In genomic region chr9:2674141-2674824, GRCh38 we compare ENCODE assay signal across 30 cellular contexts. TPM values are rescaled to one million over a fixed set of nuclear protein-coding genes. Genes with fewer than 3 reads are reported as not detected.
"Had no signal": no experiment of that assay in that cellular context is flagged by ENCODE, and none has a peak within 500 bp of the region (broad histone marks: within the 10 kb centered on the region; RNA-seq: fewer than 3 reads in every experiment).

No MANE protein-coding gene starts in this region.

- DNase-seq: activated CD8-positive, alpha-beta memory T cell treated with anti-CD3 and anti-CD28 coated beads, Interleukin-2, amount 10 ng/mL, durations not matched to agents 7 days and 5 days; activated CD8-positive, alpha-beta T cell treated with anti-CD3 and anti-CD28 coated beads, Interleukin-2, amount 10 ng/mL, durations not matched to agents 7 days and 5 days; activated effector memory CD4-positive, alpha-beta T cell treated with Interleukin-2 at 50 U/mL for 16 hours; activated naive CD4-positive, alpha-beta T cell treated with Interleukin-2 at 50 U/mL for 16 hours; activated T-cell treated with anti-CD3 and anti-CD28 coated beads for 4 hours; adrenal gland; aorta; body of pancreas; colonic mucosa; dorsolateral prefrontal cortex; effector memory CD4-positive, alpha-beta T cell; erythroblast; foreskin keratinocyte; heart right ventricle; kidney glomerular epithelial cell; left lung; lower lobe of right lung; mesendoderm; retina; sigmoid colon; stimulated activated CD4-positive, alpha-beta T cell treated with anti-CD3 and anti-CD28 coated beads, Interleukin-15, amount 100 ng/mL, for 24 hours; stimulated activated CD4-positive, alpha-beta T cell treated with anti-CD3 and anti-CD28 coated beads, Interleukin-2, amount 100 ng/mL, for 24 hours; stimulated activated naive CD4-positive, alpha-beta T cell; T-helper 2 cell; tibial artery; upper lobe of right lung had no signal

- H3K9me3 ChIP-seq: adrenal gland, body of pancreas, colonic mucosa, heart right ventricle, left lung, lower lobe of right lung, neutrophil, prostate gland, sigmoid colon, suprapubic skin, tibial artery, upper lobe of right lung had no signal

- H3K27me3 ChIP-seq: adrenal gland, body of pancreas, colonic mucosa, dorsolateral prefrontal cortex, foreskin keratinocyte, heart right ventricle, left lung, neutrophil, sigmoid colon, suprapubic skin, tibial artery, upper lobe of right lung had no signal

- H3K27ac ChIP-seq: adrenal gland, body of pancreas, colonic mucosa, dorsolateral prefrontal cortex, foreskin keratinocyte, left lung, lower lobe of right lung, neutrophil, prostate gland, sigmoid colon, suprapubic skin, tibial artery, upper lobe of right lung had no signal

- H3K4me3 ChIP-seq: adrenal gland, body of pancreas, colonic mucosa, dorsolateral prefrontal cortex, heart right ventricle, left lung, lower lobe of right lung, prostate gland, sigmoid colon, suprapubic skin, tibial artery, upper lobe of right lung had no signal

- ATAC-seq: activated CD8-positive, alpha-beta memory T cell treated with anti-CD3 and anti-CD28 coated beads, Interleukin-2, amount 10 ng/mL, durations not matched to agents 7 days and 5 days; activated CD8-positive, alpha-beta T cell treated with anti-CD3 and anti-CD28 coated beads, Interleukin-2, amount 10 ng/mL, durations not matched to agents 7 days and 5 days; body of pancreas; foreskin keratinocyte; left lung; lower lobe of right lung; upper lobe of right lung; WTC11 had no signal

- H3K4me1 ChIP-seq: adrenal gland, body of pancreas, colonic mucosa, foreskin keratinocyte, left lung, lower lobe of right lung, tibial artery, upper lobe of right lung had no signal

- H3K36me3 ChIP-seq: adrenal gland, colonic mucosa, heart right ventricle, left lung, lower lobe of right lung, neutrophil, prostate gland, sigmoid colon, suprapubic skin, tibial artery, upper lobe of right lung had no signal

RNA-seq across cellular contexts. Expression of gene KCNV2, which starts 43.0 kb away (rescaled TPM):
- polyA plus RNA-seq: adrenal gland, aorta, foreskin keratinocyte, heart right ventricle, sigmoid colon had no signal
